12 cellular contexts compared by ENCODE assay signal in the genomic region with DNA sequence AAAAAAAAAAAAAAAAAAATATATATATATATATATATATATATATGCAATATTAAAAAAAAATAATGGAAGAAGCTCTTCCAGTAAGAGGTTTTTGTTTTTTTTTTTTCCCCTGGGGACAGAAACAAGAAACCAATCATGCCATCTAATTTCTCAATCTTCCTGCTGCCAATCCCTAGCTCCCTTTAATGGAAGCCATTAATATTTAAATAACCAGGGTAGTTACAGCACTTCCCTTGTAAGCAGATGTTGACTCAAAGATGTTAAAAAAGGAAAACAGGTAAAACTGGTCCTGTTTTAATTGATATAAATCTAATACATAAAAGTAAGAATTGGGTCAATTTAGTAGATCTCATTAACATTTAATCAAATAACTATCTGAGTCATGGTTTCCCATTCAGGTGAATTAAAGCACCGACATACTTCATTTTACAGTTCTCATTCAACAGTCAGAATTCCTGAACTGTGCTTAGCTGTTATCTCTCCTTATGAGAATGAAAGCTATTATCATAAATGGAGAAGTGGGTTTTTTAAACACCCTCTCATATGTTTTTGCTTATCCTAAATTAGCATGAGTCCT. TPM values are rescaled to one million over a fixed set of nuclear protein-coding genes. Genes with fewer than 3 reads are reported as not detected.
"Had no signal": no experiment of that assay in that cellular context is flagged by ENCODE, and none has a peak within 500 bp of the region (broad histone marks: within the 10 kb centered on the region; RNA-seq: fewer than 3 reads in every experiment).

No MANE protein-coding gene starts in this region.

- H3K9me3 ChIP-seq: heart left ventricle, thyroid gland had no signal

- H3K27ac ChIP-seq: thyroid gland, VCaP had no signal

- DNase-seq: activated CD4-positive, alpha-beta T cell treated with anti-CD3 and anti-CD28 coated beads for 1 hour; activated CD4-positive, alpha-beta T cell treated with anti-CD3 and anti-CD28 coated beads, Interleukin-2, amount 50 U/mL, for 4 hours; activated naive CD4-positive, alpha-beta T cell treated with anti-CD3 and anti-CD28 coated beads, Interleukin-2, amount 10 ng/mL, durations not matched to agents 7 days and 5 days; heart left ventricle; immature natural killer cell; mesendoderm; natural killer cell; thyroid gland had no signal

- H3K27me3 ChIP-seq: heart left ventricle, thyroid gland had no signal

- H3K4me3 ChIP-seq: thyroid gland had no signal

- H3K36me3 ChIP-seq: thyroid gland had no signal

- ATAC-seq: heart left ventricle; natural killer cell; stimulated activated effector memory CD8-positive, alpha-beta T cell treated with anti-CD3 and anti-CD28 coated beads, Interleukin-12 subunit alpha, Interleukin-12 subunit beta, amount 100 ng/mL, for 72 hours had no signal

RNA-seq across cellular contexts. Expression of a gene that starts 22.6 kb away (rescaled TPM):
- total RNA-seq: activated T-helper 2 cell treated with anti-CD3 and anti-CD28 coated beads, Interferon-gamma antibody, Interleukin-2, Interleukin-4, amounts not matched to agents 10 μg/mL and 5 μg/mL and 100 μg/mL, durations not matched to agents 14 hours and 24 hours and 36 hours; bronchial epithelial cell had no signal
